8 cellular contexts compared by ENCODE assay signal in the genomic region with DNA sequence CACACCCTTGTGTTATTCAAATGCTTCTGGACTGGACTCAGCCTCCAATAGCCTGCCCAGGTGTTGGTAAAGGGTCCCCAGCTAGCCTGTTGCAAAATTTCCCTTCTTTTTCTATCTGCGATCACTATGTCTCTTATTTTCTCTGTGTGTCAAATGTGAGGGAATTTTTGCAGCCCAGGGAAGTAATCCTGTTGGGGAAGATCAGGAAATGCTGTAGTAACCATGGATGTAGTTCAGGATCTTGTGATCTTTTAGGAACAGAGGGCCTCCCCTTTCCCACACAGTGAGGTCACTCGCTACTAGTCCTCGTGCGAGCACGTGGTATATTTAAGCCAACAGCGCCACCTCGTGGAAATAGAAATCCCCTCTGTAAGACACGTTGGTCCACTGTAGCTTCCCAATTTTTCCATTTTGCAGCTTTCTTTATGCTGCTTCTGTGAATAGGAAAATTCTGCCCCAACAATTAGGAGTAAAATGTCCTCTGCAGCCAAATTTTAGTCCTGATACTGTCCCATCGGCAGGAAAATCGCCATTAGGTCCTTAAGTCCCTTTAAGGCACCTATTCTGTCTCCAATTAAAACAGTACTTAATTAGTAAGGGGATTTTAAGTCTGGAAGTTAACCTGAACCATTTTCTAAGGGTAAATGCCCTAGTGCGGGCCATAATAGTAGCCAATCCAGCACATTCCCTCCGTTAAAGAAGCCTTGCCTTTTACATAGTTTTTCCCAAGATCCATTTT. TPM values are rescaled to one million over a fixed set of nuclear protein-coding genes. Genes with fewer than 3 reads are reported as not detected.
DNase-seq lines count a peak whose midpoint lies in the region; ATAC-seq and TF ChIP-seq lines count a peak whose summit lies in the region.

No MANE protein-coding gene starts in this region.

- POLR2A ChIA-PET in activated CD4-positive, alpha-beta T cell treated with anti-CD3 and anti-CD28 coated beads for 36 hours (lab: Charles Lee): no interaction called here

- TF ChIP-seq CTCF in mucosa of descending colon (IDR thresholded peaks at IDR 0.05): no peak

- ATAC-seq in activated CD4-positive, alpha-beta T cell treated with anti-CD3 and anti-CD28 coated beads for 36 hours: peak; percentile 73
- ATAC-seq in mucosa of descending colon (peak; percentile 48), GM19395 (IDR thresholded peaks at IDR 0.05; ENCODE audit: unreplicated experiment) (no peak)

- no peak overlapping the region for H3K4me3 Mint-ChIP-seq in activated CD4-positive, alpha-beta T cell treated with anti-CD3 and anti-CD28 coated beads for 36 hours

- H3K4me3 ChIP-seq in mucosa of descending colon: no peak overlapping the region

- no peaks in the 10 kb centered on the region for H3K4me1 ChIP-seq in mucosa of descending colon (ENCODE audit: low read depth)

- no peak overlapping the region for H3K27ac Mint-ChIP-seq in activated CD4-positive, alpha-beta T cell treated with anti-CD3 and anti-CD28 coated beads for 36 hours

- no peaks in the 10 kb centered on the region for H3K4me1 Mint-ChIP-seq in activated CD4-positive, alpha-beta T cell treated with anti-CD3 and anti-CD28 coated beads for 36 hours

- peaks cover 27% of the 10 kb centered on the region for H3K9me3 Mint-ChIP-seq in activated CD4-positive, alpha-beta T cell treated with anti-CD3 and anti-CD28 coated beads for 36 hours (ENCODE audit: low read depth)

- CTCF ChIA-PET in activated CD4-positive, alpha-beta T cell treated with anti-CD3 and anti-CD28 coated beads for 36 hours (lab: Charles Lee): interaction anchor here (0.6 to 3.0 kb wide), 16 partner anchors 9 to 446 kb away, joined by 3 to 24 read pairs (median 4); a partner anchor contains a TSS

- H3K9me3 ChIP-seq in mucosa of descending colon: peaks cover 45% of the 10 kb centered on the region

- intact Hi-C loops in activated CD4-positive, alpha-beta T cell treated with anti-CD3 and anti-CD28 coated beads for 36 hours (cut with DNase I, micrococcal nuclease): loop anchor here (1.0 to 2.0 kb wide), 3 partner anchors 33 to 668 kb away; no protein-coding TSS in a partner anchor
- intact Hi-C loops in mucosa of descending colon (cut with DNase I, micrococcal nuclease): loop anchor here in 1 of 2 donors (10.0 kb wide), 1 partner anchor 264 kb away; no protein-coding TSS in a partner anchor

- peaks cover 2% of the 10 kb centered on the region for H3K27me3 Mint-ChIP-seq in activated CD4-positive, alpha-beta T cell treated with anti-CD3 and anti-CD28 coated beads for 36 hours

- no peaks in the 10 kb centered on the region for H3K36me3 ChIP-seq in mucosa of descending colon (ENCODE audit: low read depth)

- H3K36me3 Mint-ChIP-seq in activated CD4-positive, alpha-beta T cell treated with anti-CD3 and anti-CD28 coated beads for 36 hours (ENCODE audit: low read depth): peaks cover 7% of the 10 kb centered on the region

- peak; percentile 47 to 72 for DNase-seq in NCI-H524 (lab: John Stamatoyannopoulos, UW)
- no peak for DNase-seq in NCI-H524 treated with DMSO at 0.1 percent for 48 hours (lab: John Stamatoyannopoulos, UW)
- DNase-seq in NCI-H1105 treated with DMSO at 0.1 percent for 48 hours (lab: John Stamatoyannopoulos, UW): peak; percentile 72
- DNase-seq in activated CD4-positive, alpha-beta T cell treated with anti-CD3 and anti-CD28 coated beads for 36 hours: peak; percentile 84
- peak; percentile 44 for DNase-seq in effector CD4-positive, alpha-beta T cell
- peak in 2 of 3 donors; percentile 38 to 80 for DNase-seq in mucosa of descending colon
- no peak for DNase-seq in globus pallidus (ENCODE audit: low spot score)

RNA-seq across cellular contexts. Expression of a gene that starts 4.0 kb away (rescaled TPM):
- total RNA-seq in activated CD4-positive, alpha-beta T cell treated with anti-CD3 and anti-CD28 coated beads for 36 hours: not detected
- total RNA-seq in mucosa of descending colon: not detected

RNA-seq across cellular contexts. Expression of a gene that starts 15.6 kb away (rescaled TPM):
- 10 to 100 TPM; 20.8 to 21.8 TPM for total RNA-seq in activated CD4-positive, alpha-beta T cell treated with anti-CD3 and anti-CD28 coated beads for 36 hours
- total RNA-seq in mucosa of descending colon: 10 to 100 TPM; 23.7 to 29.2 (median 24.9) TPM

RNA-seq across cellular contexts. Expression of a gene that starts 49.2 kb away (rescaled TPM):
- 10 to 100 TPM; 12.8 to 21.4 TPM for total RNA-seq in activated CD4-positive, alpha-beta T cell treated with anti-CD3 and anti-CD28 coated beads for 36 hours
- 10 to 100 TPM in 1 of 3 donors, 1 to 10 TPM in 2; 5.8 to 13.7 (median 7.5) TPM for total RNA-seq in mucosa of descending colon

RNA-seq across cellular contexts. Expression of a gene that starts 49.3 kb away (rescaled TPM):
- total RNA-seq in activated CD4-positive, alpha-beta T cell treated with anti-CD3 and anti-CD28 coated beads for 36 hours: 10 to 100 TPM; 12.7 to 16.2 TPM
- 10 to 100 TPM in 1 of 3 donors, 1 to 10 TPM in 2; 7.5 to 12.7 (median 9.9) TPM for total RNA-seq in mucosa of descending colon

Comparison
In these comparisons a context has a peak if more than half of its experiments do, and no peak if none do; other contexts are left out.
1. DNase-seq: peak in NCI-H524 (2 of 2), NCI-H1105 treated with DMSO at 0.1 percent for 48 hours (single experiment), activated CD4-positive, alpha-beta T cell treated with anti-CD3 and anti-CD28 coated beads for 36 hours (single experiment), effector CD4-positive, alpha-beta T cell (single experiment) and mucosa of descending colon (2 of 3); none in NCI-H524 treated with DMSO at 0.1 percent for 48 hours (single experiment) and globus pallidus (single experiment).